In the genomic region with DNA sequence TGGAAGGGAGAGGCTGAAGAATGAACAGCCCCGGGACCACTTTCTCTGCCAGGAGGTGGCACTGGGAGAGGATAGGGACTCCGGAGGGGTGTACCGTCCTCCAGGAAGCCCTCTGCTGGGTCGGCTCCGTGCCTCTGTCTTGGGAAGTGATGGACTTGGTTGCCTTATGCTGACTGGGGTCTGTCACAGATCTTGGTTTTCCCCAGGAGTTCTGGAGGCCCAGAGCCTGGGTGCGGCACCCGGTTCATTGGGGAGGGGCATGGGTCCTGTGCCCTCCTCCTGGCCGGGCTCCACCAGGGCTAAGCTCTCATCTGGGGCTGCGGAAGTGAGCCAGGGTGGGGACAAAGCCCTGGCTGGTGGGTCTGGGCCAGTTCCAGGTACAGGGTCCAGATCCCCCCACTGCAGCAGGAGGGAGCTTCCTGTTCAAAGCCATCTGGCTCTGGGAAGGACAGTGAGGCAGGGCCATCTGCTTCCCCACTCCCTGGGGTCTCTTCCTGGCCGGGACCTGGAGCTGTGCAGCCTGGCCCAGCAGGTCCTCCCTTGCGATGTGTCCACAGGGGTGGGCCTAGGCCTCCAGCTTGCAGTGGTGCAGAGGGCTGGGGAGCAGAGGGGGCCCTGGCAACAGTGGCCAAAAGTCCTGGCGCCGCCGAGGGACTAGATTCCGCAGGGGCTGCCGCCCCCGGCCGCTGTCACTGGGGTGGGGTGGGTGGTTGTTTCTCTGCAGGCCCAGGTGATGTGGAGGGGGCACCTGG, we compare ENCODE assay signal across 13 cellular contexts. TPM values are rescaled to one million over a fixed set of nuclear protein-coding genes. Genes with fewer than 3 reads are reported as not detected.
DNase-seq lines count a peak whose midpoint lies in the region; ATAC-seq, FAIRE-seq and TF ChIP-seq lines count a peak whose summit lies in the region.
"Had no signal": no experiment of that assay in that cellular context is flagged by ENCODE, and none has a peak within 500 bp of the region (broad histone marks: within the 10 kb centered on the region; RNA-seq: fewer than 3 reads in every experiment).

No MANE protein-coding gene starts in this region.

- TF ChIP-seq CTCF in IMR-90 (conservative IDR thresholded peaks at IDR 0.05; ENCODE audit: low read depth, low read length) (no peak), HepG2 (CRISPR knock-in tag; IDR thresholded peaks at IDR 0.05) (no peak), testis (IDR thresholded peaks at IDR 0.05) (no peak)

- no peak overlapping the region for H3K4ac ChIP-seq in IMR-90 (ENCODE audit: low read depth, low read length)

- H2AK9ac ChIP-seq in IMR-90 (replicated peaks; ENCODE audit: low read depth, low read length, poor library complexity), result no peak overlapping the region

- H3K23ac ChIP-seq in IMR-90 (ENCODE audit: low read depth, low read length), result no peak overlapping the region

- H4K8ac ChIP-seq in IMR-90 (ENCODE audit: low read depth in 2 of 2, low read length in 2 of 2), result no peak overlapping the region

- no peak overlapping the region for H2BK5ac ChIP-seq in IMR-90 (ENCODE audit: low read depth, low read length, poor library complexity, severe bottlenecking)

- H3K79me2 ChIP-seq in HepG2 (ENCODE audit: insufficient read depth, low read length), result peaks cover 34% of the 10 kb centered on the region

- H3K27me3 ChIP-seq in IMR-90 (ENCODE audit: control insufficient read depth, insufficient read depth, low read length), result no peaks in the 10 kb centered on the region
- no peaks in the 10 kb centered on the region; a peak in 1 of 5 replicates for H3K27me3 ChIP-seq in HepG2 (ENCODE audit: control insufficient read depth in 1 of 2, insufficient read depth in 2 of 2, low read length in 2 of 2)
- no peaks in the 10 kb centered on the region for H3K27me3 ChIP-seq in testis

- H3K4me3 ChIP-seq in IMR-90 (ENCODE audit: insufficient read depth, low read depth, low read length), result no peak overlapping the region
- peak overlapping the region; percentile 36 to 69 (median 62) for H3K4me3 ChIP-seq in HepG2 (replicated peaks in 1 of 3; ENCODE audit: insufficient read depth in 1 of 3, low read depth in 2 of 3, low read length in 3 of 3)
- peak overlapping the region in 1 of 2 donors; percentile 57 for H3K4me3 ChIP-seq in testis

- 91% methylated on average over 10 of the region's 18 CpGs; no CpG with 5 or more reads in 1 of the 2 experiments for WGBS in IMR-90 (ENCODE audit: extremely low coverage in 2 of 2, insufficient read length in 1 of 2), 2 experiments
- 60% methylated on average over 1 of the region's 18 CpGs for WGBS in HepG2 (ENCODE audit: low lambda C conversion rate)
- 74 to 93% methylated on average over 3 to 18 of the region's 18 CpGs for WGBS in testis, 2 donors

- H3K4me1 ChIP-seq in IMR-90 (ENCODE audit: control insufficient read depth, insufficient read depth, low read length) (peaks cover 4% of the 10 kb centered on the region), HepG2 (ENCODE audit: insufficient read depth, low read length) (peaks cover 80% of the 10 kb centered on the region), testis (peaks cover 11% of the 10 kb centered on the region)

- no peak overlapping the region for H2BK20ac ChIP-seq in IMR-90 (ENCODE audit: low read depth, low read length)

- no peak overlapping the region for H2BK15ac ChIP-seq in IMR-90 (ENCODE audit: low read depth, low read length)

- no peak overlapping the region for H3K27ac ChIP-seq in IMR-90 (ENCODE audit: insufficient read depth, low read length)
- peak overlapping the region; percentile 71 for H3K27ac ChIP-seq in HepG2 (ENCODE audit: extremely low read length, insufficient read depth, low read length)
- H3K27ac ChIP-seq in testis, result peak overlapping the region; percentile 76 to 91
- H3K27ac ChIP-seq: KMS-11 had no signal

- H4K20me1 ChIP-seq in IMR-90 (ENCODE audit: insufficient read depth, low read length) (peaks cover 32% of the 10 kb centered on the region), HepG2 (ENCODE audit: insufficient read depth, low read length) (peaks cover 13% of the 10 kb centered on the region)

- no peak overlapping the region for H4K5ac ChIP-seq in IMR-90 (ENCODE audit: low read depth, low read length)

- H3K79me1 ChIP-seq in IMR-90 (ENCODE audit: low read depth in 1 of 2, low read length in 2 of 2), result peaks cover 8 to 32% of the 10 kb centered on the region in 2 experiments; a peak in 3 of 4 replicates

- H3K9me3 ChIP-seq in IMR-90 (ENCODE audit: control insufficient read depth, insufficient read depth, low read length), result no peaks in the 10 kb centered on the region
- no peaks in the 10 kb centered on the region for H3K9me3 ChIP-seq in HepG2 (ENCODE audit: low read length)
- H3K9me3 ChIP-seq in testis, result no peaks in the 10 kb centered on the region

- TF ChIP-seq RAD21 in IMR-90 (IDR thresholded peaks at IDR 0.05; ENCODE audit: low read length), result no peak
- no peak for TF ChIP-seq RAD21 in HepG2 (CRISPR knock-in tag; IDR thresholded peaks at IDR 0.05)

- no peak overlapping the region for H3K18ac ChIP-seq in IMR-90 (ENCODE audit: low read depth, low read length)

- FAIRE-seq in HepG2 (lab: Jason Lieb, UNC), result no peak
- FAIRE-seq: bronchial epithelial cell, islet of Langerhans had no signal

- POLR2A ChIA-PET in IMR-90 (lab: Charles Lee; ENCODE audit: unreplicated experiment) (no interaction called here), HepG2 (lab: Yijun Ruan, JAX) (interaction anchor here (1.0 to 4.9 kb wide), 6 partner anchors 9 to 28 kb away, joined by 3 to 37 read pairs (median 4); partner anchors contain the start of gene CHID1)

- H3K36me3 ChIP-seq in IMR-90 (ENCODE audit: control insufficient read depth, insufficient read depth, low read length) (peaks cover 12% of the 10 kb centered on the region), HepG2 (replicated peaks in 1 of 2; ENCODE audit: control insufficient read depth in 1 of 2, insufficient read depth in 2 of 2, low read length in 2 of 2) (peaks cover 3% of the 10 kb centered on the region in 2 experiments; a peak in 3 of 5 replicates), testis (ENCODE audit: low read depth, missing control alignments) (no peaks in the 10 kb centered on the region)

- no peak for TF ChIP-seq EP300 in HepG2 (IDR thresholded peaks at IDR 0.05; ENCODE audit: low read depth in 2 of 2, low read length in 2 of 2)
- TF ChIP-seq EP300 in HepG2 (CRISPR knock-in tag; IDR thresholded peaks at IDR 0.05; ENCODE audit: borderline replicate concordance), result no peak

- ATAC-seq in IMR-90 (ENCODE audit: low read depth) (no peak), HepG2 (peak; percentile 33), GM21717 (IDR thresholded peaks at IDR 0.05; ENCODE audit: unreplicated experiment) (no peak)

- in situ Hi-C loops in IMR-90 (cut with MboI; ENCODE audit: low sequenced_read_pairs), result no loop called here
- in situ Hi-C loops in HepG2 (cut with HindIII; ENCODE audit: extremely low pct_ligation_motif_present, low pct_unique_long_range_greater_than_20kb), result no loop called here

- H3K9ac ChIP-seq in IMR-90 (ENCODE audit: low read depth, low read length) (no peak overlapping the region), HepG2 (ENCODE audit: insufficient read depth, low read depth, low read length) (peak overlapping the region; percentile 72)
- H3K9ac ChIP-seq: KMS-11 had no signal

- TF ChIP-seq POLR2A in IMR-90 (IDR thresholded peaks at IDR 0.05; ENCODE audit: low read depth, low read length) (no peak), HepG2 (IDR thresholded peaks at IDR 0.05; ENCODE audit: insufficient read depth in 1 of 2, low read depth in 2 of 2, low read length in 2 of 2) (no peak), testis (IDR thresholded peaks at IDR 0.05) (no peak)

- intact Hi-C loops in IMR-90 (cut with micrococcal nuclease), result no loop called here
- intact Hi-C loops in HepG2 (cut with micrococcal nuclease; ENCODE audit: unreplicated experiment), result loop anchor here (2.0 kb wide), 1 partner anchor 28 kb away; no protein-coding TSS in a partner anchor
- intact Hi-C loops in testis (cut with DNase I; ENCODE audit: low total_unique reads), result no loop called here

- H3K9me1 ChIP-seq in IMR-90 (ENCODE audit: insufficient read depth, low read length), result peaks cover 16% of the 10 kb centered on the region

- BruUV-seq in IMR-90 (replicated peaks; lab: Mats Ljungman, UMichigan), result no TSS peak
- no TSS peak for BruUV-seq in HepG2 (replicated peaks; lab: Mats Ljungman, UMichigan)

- no peak overlapping the region for H2BK120ac ChIP-seq in IMR-90 (ENCODE audit: low read depth, low read length)

- CTCF ChIA-PET in IMR-90 (lab: Yijun Ruan, JAX), result interaction anchor here (0.6 kb wide), 1 partner anchor 11 kb away, joined by 3 read pairs; no protein-coding TSS in a partner anchor
- CTCF ChIA-PET in HepG2 (lab: Yijun Ruan, JAX; ENCODE audit: low intra/inter-chr PET ratio, low total read pairs), result no interaction called here

- dilution Hi-C loops in IMR-90 (cut with HindIII; ENCODE audit: low sequenced_read_pairs, unreplicated experiment), result no loop called here

- no peak overlapping the region for H4K91ac ChIP-seq in IMR-90 (ENCODE audit: insufficient read depth, low read depth, low read length)

- H3K14ac ChIP-seq in IMR-90 (replicated peaks; ENCODE audit: low read depth, low read length), result no peak overlapping the region

- no peak overlapping the region for H3K4me2 ChIP-seq in IMR-90 (ENCODE audit: low read depth, low read length)
- H3K4me2 ChIP-seq in HepG2 (ENCODE audit: low read depth, low read length), result peak overlapping the region; percentile 78
- H3K4me2 ChIP-seq: KMS-11 had no signal

- no peak overlapping the region for H3K56ac ChIP-seq in IMR-90 (ENCODE audit: extremely low read depth, insufficient read depth, low read length)

- DNase-seq in IMR-90, result no peak
- peak; percentile 72 for DNase-seq in cerebellar cortex (ENCODE audit: low spot score)
- no peak for DNase-seq in HepG2 (ENCODE audit: low spot score)
- no peak for DNase-seq in testis
- DNase-seq in NCI-H748 treated with DMSO at 0.1 percent for 48 hours (lab: John Stamatoyannopoulos, UW), result no peak
- DNase-seq in NCI-H345 treated with DMSO at 0.1 percent for 48 hours (lab: John Stamatoyannopoulos, UW; ENCODE audit: unreplicated experiment), result no peak
- DNase-seq: COR-L47; naive thymus-derived CD4-positive, alpha-beta T cell; stimulated activated CD4-positive, alpha-beta T cell treated with anti-CD3 and anti-CD28 coated beads, Interleukin-15, amount 100 ng/mL, for 24 hours had no signal

- H2AK5ac ChIP-seq in IMR-90 (ENCODE audit: low read depth, low read length), result peak overlapping the region; percentile 59

- H2AFZ ChIP-seq in IMR-90 (replicated peaks; ENCODE audit: low read length, poor library complexity) (peak overlapping the region; percentile 93), HepG2 (ENCODE audit: low read length) (peak overlapping the region; percentile 58)

RNA-seq across cellular contexts. Expression of gene AP2A2, which starts 1.1 kb away (rescaled TPM):
- 19.9 and 20.3 TPM in 2 replicates for total RNA-seq in IMR-90 (2012; rRNA removed)
- 49.0 and 53.6 TPM in 2 replicates for polyA plus RNA-seq in IMR-90 (2012; rRNA removed)
- polyA plus RNA-seq in IMR-90 (2012; cell fraction: cytosol; rRNA removed), result 46.9 and 51.2 TPM in 2 replicates
- polyA plus RNA-seq in IMR-90 (2012; cell fraction: nucleus; rRNA removed; ENCODE audit: low replicate concordance), result 155 and 163 TPM in 2 replicates
- 25.7 and 25.9 TPM in 2 replicates for total RNA-seq in HepG2 (2016; rRNA removed; fragmentation: Illumina TruSeq; extraction: Trizol)
- 22.1 and 25.6 TPM in 2 replicates for total RNA-seq in HepG2 (2016; cell fraction: cytosol; rRNA removed; fragmentation: Illumina TruSeq; extraction: Trizol; ENCODE audit: low read depth)
- 21.5 and 27.6 TPM in 2 replicates for total RNA-seq in HepG2 (2016; cell fraction: insoluble cytoplasmic fraction; rRNA removed; fragmentation: Illumina TruSeq; extraction: Trizol)
- 26.2 and 26.6 TPM in 2 replicates for total RNA-seq in HepG2 (2016; cell fraction: membrane; rRNA removed; fragmentation: Illumina TruSeq; extraction: Trizol)
- total RNA-seq in HepG2 (2016; cell fraction: nucleus; rRNA removed; fragmentation: Illumina TruSeq; extraction: Trizol), result 26.6 and 31.5 TPM in 2 replicates
- polyA plus RNA-seq in HepG2 (2011; rRNA removed), result 74.5 and 75.7 TPM in 2 replicates
- 39.6 and 44.6 TPM in 2 replicates for polyA plus RNA-seq in HepG2 (2011; cell fraction: cytosol; rRNA removed)
- polyA plus RNA-seq in HepG2 (2011; cell fraction: nucleus; rRNA removed), result 182 and 223 TPM in 2 replicates
- 56.1 and 60.7 TPM in 2 replicates for polyA plus RNA-seq in HepG2 (2012)
- polyA plus RNA-seq in HepG2 (2016; cell fraction: cytosol; fragmentation: Illumina TruSeq; extraction: Trizol; ENCODE audit: low read depth), result 7.3 and 8.2 TPM in 2 replicates
- polyA plus RNA-seq in HepG2 (2016; cell fraction: insoluble cytoplasmic fraction; fragmentation: Illumina TruSeq; extraction: Trizol; ENCODE audit: low read depth), result 31.3 and 36.3 TPM in 2 replicates
- 16.2 and 21.0 TPM in 2 replicates for polyA plus RNA-seq in HepG2 (2016; cell fraction: membrane; fragmentation: Illumina TruSeq; extraction: Trizol; ENCODE audit: low read depth)
- 75.2 and 92.2 TPM in 2 replicates for polyA plus RNA-seq in HepG2 (2016; cell fraction: nucleus; fragmentation: Illumina TruSeq; extraction: Trizol; ENCODE audit: insufficient read depth, low read depth)
- 90.1 and 145 TPM in 2 replicates for polyA minus RNA-seq in HepG2 (2011; rRNA and poly(A)+ RNA removed; ENCODE audit: low replicate concordance)
- polyA minus RNA-seq in HepG2 (2011; cell fraction: cytosol; rRNA and poly(A)+ RNA removed), result 78.0 and 102 TPM in 2 replicates
- polyA minus RNA-seq in HepG2 (2011; cell fraction: nucleus; rRNA and poly(A)+ RNA removed), result 65.8 and 74.2 TPM in 2 replicates
- total RNA-seq in testis, result 10 to 100 TPM; 82.0 to 95.0 TPM
- 106 TPM for polyA plus RNA-seq in testis (ENCODE audit: insufficient read depth, low read depth, low replicate concordance)

RNA-seq across cellular contexts. Expression of gene CHID1, which starts 14.0 kb away (rescaled TPM):
- total RNA-seq in IMR-90 (2012; rRNA removed) (30.3 and 34.2 TPM in 2 replicates), HepG2 (2016; rRNA removed; fragmentation: Illumina TruSeq; extraction: Trizol) (39.6 and 65.1 TPM in 2 replicates), testis (100 to 1,000 TPM; 146 to 176 TPM)
- polyA plus RNA-seq in IMR-90 (2012; rRNA removed) (121 and 140 TPM in 2 replicates), HepG2 (2011; rRNA removed) (93.6 and 102 TPM in 2 replicates), testis (ENCODE audit: insufficient read depth, low read depth, low replicate concordance) (134 TPM)
- 278 and 288 TPM in 2 replicates for polyA plus RNA-seq in IMR-90 (2012; cell fraction: cytosol; rRNA removed)
- 60.7 and 79.7 TPM in 2 replicates for polyA plus RNA-seq in IMR-90 (2012; cell fraction: nucleus; rRNA removed; ENCODE audit: low replicate concordance)
- total RNA-seq in HepG2 (2016; cell fraction: cytosol; rRNA removed; fragmentation: Illumina TruSeq; extraction: Trizol; ENCODE audit: low read depth), result 33.8 and 46.6 TPM in 2 replicates
- 38.9 and 71.7 TPM in 2 replicates for total RNA-seq in HepG2 (2016; cell fraction: insoluble cytoplasmic fraction; rRNA removed; fragmentation: Illumina TruSeq; extraction: Trizol)
- total RNA-seq in HepG2 (2016; cell fraction: membrane; rRNA removed; fragmentation: Illumina TruSeq; extraction: Trizol), result 45.9 and 51.6 TPM in 2 replicates
- 60.6 and 61.3 TPM in 2 replicates for total RNA-seq in HepG2 (2016; cell fraction: nucleus; rRNA removed; fragmentation: Illumina TruSeq; extraction: Trizol)
- 113 and 124 TPM in 2 replicates for polyA plus RNA-seq in HepG2 (2011; cell fraction: cytosol; rRNA removed)
- polyA plus RNA-seq in HepG2 (2011; cell fraction: nucleus; rRNA removed), result 70.7 and 76.1 TPM in 2 replicates
- 49.7 and 66.2 TPM in 2 replicates for polyA plus RNA-seq in HepG2 (2012)
- 34.4 and 49.9 TPM in 2 replicates for polyA plus RNA-seq in HepG2 (2016; cell fraction: cytosol; fragmentation: Illumina TruSeq; extraction: Trizol; ENCODE audit: low read depth)
- polyA plus RNA-seq in HepG2 (2016; cell fraction: insoluble cytoplasmic fraction; fragmentation: Illumina TruSeq; extraction: Trizol; ENCODE audit: low read depth), result 41.0 and 42.5 TPM in 2 replicates
- polyA plus RNA-seq in HepG2 (2016; cell fraction: membrane; fragmentation: Illumina TruSeq; extraction: Trizol; ENCODE audit: low read depth), result 38.3 and 51.4 TPM in 2 replicates
- polyA plus RNA-seq in HepG2 (2016; cell fraction: nucleus; fragmentation: Illumina TruSeq; extraction: Trizol; ENCODE audit: insufficient read depth, low read depth), result 96.7 and 105 TPM in 2 replicates
- 40.3 and 91.1 TPM in 2 replicates for polyA minus RNA-seq in HepG2 (2011; rRNA and poly(A)+ RNA removed; ENCODE audit: low replicate concordance)
- 32.6 and 33.2 TPM in 2 replicates for polyA minus RNA-seq in HepG2 (2011; cell fraction: cytosol; rRNA and poly(A)+ RNA removed)
- polyA minus RNA-seq in HepG2 (2011; cell fraction: nucleus; rRNA and poly(A)+ RNA removed), result 25.8 and 26.1 TPM in 2 replicates
